ENCODE assay signal across 1 cellular context in the genomic region with DNA sequence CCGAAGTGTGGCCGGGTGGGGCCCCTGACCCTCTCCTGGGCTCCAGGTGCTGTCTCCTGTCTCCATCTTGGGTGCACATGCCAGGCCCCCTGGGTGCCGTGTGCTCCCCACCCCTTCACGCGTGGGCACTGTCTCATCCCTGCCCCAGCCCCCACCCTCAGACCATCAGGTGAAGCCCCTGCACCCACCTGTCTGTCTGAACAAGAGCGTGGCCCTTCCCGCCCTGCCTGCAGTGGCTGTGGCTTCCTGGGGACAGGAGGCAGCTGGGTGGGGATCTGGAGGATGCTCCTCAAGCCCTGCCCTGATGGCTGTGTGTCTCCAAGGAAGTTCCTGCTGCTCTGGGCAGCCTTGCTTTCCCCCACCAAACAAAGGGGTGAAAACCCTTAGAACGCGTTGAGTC.
TF ChIP-seq lines count a peak whose summit lies in the region.

No MANE protein-coding gene starts in this region.

TF ChIP-seq in GM12878, 131 proteins besides CTCF, POLR2A, EP300 and RAD21:
- TF ChIP-seq SIN3A (IDR thresholded peaks at IDR 0.05; ENCODE audit: low read depth, low read length): no peak
- TF ChIP-seq HDGF (IDR thresholded peaks at IDR 0.05): no peak
- TF ChIP-seq MTA2 (IDR thresholded peaks at IDR 0.05; ENCODE audit: low read depth): no peak
- TF ChIP-seq, protein P1, sequence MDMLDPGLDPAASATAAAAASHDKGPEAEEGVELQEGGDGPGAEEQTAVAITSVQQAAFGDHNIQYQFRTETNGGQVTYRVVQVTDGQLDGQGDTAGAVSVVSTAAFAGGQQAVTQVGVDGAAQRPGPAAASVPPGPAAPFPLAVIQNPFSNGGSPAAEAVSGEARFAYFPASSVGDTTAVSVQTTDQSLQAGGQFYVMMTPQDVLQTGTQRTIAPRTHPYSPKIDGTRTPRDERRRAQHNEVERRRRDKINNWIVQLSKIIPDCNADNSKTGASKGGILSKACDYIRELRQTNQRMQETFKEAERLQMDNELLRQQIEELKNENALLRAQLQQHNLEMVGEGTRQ (IDR thresholded peaks at IDR 0.05; ENCODE audit: borderline replicate concordance, low read depth, low read length): no peak
- TF ChIP-seq, protein P2, sequence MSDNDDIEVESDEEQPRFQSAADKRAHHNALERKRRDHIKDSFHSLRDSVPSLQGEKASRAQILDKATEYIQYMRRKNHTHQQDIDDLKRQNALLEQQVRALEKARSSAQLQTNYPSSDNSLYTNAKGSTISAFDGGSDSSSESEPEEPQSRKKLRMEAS (IDR thresholded peaks at IDR 0.05; ENCODE audit: low read depth, low read length): no peak
- no peak for TF ChIP-seq BMI1 (IDR thresholded peaks at IDR 0.05; ENCODE audit: borderline replicate concordance)
- no peak for TF ChIP-seq POLR2AphosphoS2 (IDR thresholded peaks at IDR 0.05; ENCODE audit: low read depth, low read length)
- no peak for TF ChIP-seq ZBED1 (IDR thresholded peaks at IDR 0.05; ENCODE audit: borderline replicate concordance)
- TF ChIP-seq, protein P3, sequence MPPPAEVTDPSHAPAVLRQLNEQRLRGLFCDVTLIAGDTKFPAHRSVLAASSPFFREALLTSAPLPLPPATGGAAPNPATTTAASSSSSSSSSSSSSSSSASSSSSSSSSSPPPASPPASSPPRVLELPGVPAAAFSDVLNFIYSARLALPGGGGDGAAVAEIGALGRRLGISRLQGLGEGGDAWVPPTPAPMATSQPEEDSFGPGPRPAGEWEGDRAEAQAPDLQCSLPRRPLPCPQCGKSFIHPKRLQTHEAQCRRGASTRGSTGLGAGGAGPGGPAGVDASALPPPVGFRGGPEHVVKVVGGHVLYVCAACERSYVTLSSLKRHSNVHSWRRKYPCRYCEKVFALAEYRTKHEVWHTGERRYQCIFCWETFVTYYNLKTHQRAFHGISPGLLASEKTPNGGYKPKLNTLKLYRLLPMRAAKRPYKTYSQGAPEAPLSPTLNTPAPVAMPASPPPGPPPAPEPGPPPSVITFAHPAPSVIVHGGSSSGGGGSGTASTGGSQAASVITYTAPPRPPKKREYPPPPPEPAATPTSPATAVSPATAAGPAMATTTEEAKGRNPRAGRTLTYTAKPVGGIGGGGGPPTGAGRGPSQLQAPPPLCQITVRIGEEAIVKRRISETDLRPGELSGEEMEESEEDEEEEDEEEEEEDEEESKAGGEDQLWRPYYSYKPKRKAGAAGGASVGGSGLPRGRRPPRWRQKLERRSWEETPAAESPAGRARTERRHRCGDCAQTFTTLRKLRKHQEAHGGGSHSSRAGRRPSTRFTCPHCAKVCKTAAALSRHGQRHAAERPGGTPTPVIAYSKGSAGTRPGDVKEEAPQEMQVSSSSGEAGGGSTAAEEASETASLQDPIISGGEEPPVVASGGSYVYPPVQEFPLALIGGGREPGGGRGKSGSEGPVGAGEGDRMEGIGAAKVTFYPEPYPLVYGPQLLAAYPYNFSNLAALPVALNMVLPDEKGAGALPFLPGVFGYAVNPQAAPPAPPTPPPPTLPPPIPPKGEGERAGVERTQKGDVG (CRISPR knock-in tag; IDR thresholded peaks at IDR 0.05): no peak
